In the genomic region with DNA sequence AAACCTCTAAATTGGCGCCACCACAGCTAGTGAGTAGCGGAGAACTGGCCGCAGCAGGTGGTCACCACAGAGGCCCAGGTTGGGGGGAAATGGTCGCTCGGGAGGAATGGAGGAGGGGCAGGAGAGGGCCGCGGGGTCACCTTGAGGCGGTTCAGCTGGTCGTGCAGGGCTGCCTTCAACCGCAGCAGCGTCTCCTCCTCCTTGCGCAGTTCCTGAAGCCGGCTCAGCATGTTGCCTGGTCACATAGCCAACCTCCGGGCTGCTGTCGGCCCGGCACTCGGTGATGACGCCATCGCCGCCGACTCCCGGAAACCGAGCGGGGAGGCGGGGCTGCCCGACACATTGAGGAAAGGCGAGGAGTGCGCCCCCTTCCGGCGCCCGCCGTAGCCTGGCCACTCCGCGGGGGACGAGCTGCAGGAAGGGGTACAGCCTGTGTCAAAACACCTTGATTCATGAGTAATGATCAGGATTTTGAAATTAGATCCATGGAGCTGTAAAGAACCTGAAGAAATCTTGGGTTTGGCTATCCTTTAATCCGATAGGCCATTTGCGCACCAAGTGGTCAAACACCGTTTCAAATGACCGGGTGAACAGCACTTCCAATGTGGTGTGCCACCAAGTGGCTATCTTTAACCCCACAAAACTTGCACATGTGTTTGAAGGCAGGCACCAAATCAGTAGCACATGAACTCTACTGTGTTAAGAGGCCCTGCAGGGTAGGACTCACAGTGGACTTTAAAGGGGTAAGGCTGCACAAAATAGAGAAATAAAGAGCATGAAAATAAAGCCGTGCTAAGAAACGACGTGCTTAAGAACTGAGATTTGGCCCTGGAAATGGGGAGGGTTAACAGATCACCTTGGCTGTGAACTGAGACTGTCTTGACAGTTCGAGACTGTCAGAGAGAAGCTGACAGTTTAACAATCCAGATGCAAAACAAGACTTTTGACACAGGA, we compare ENCODE assay signal across 1 cellular context.
TF ChIP-seq lines count a peak whose summit lies in the region.

A gene with protein sequence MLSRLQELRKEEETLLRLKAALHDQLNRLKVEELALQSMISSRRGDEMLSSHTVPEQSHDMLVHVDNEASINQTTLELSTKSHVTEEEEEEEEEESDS (minus strand): TSS at position 261 of the 954 bp plus-strand sequence. CDS start 31 bp downstream, at position 230.

TF ChIP-seq in GM12878, 131 proteins besides CTCF, POLR2A, EP300 and RAD21 (continued from another document and continues in another):
- TF ChIP-seq, protein P1, sequence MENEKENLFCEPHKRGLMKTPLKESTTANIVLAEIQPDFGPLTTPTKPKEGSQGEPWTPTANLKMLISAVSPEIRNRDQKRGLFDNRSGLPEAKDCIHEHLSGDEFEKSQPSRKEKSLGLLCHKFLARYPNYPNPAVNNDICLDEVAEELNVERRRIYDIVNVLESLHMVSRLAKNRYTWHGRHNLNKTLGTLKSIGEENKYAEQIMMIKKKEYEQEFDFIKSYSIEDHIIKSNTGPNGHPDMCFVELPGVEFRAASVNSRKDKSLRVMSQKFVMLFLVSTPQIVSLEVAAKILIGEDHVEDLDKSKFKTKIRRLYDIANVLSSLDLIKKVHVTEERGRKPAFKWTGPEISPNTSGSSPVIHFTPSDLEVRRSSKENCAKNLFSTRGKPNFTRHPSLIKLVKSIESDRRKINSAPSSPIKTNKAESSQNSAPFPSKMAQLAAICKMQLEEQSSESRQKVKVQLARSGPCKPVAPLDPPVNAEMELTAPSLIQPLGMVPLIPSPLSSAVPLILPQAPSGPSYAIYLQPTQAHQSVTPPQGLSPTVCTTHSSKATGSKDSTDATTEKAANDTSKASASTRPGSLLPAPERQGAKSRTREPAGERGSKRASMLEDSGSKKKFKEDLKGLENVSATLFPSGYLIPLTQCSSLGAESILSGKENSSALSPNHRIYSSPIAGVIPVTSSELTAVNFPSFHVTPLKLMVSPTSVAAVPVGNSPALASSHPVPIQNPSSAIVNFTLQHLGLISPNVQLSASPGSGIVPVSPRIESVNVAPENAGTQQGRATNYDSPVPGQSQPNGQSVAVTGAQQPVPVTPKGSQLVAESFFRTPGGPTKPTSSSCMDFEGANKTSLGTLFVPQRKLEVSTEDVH (IDR thresholded peaks at IDR 0.05; ENCODE audit: low read depth, partially characterized antibody) = peak; percentile 76
- 0 out of 2 replicates have a peak, but pooled peaks have one; percentile 14 for TF ChIP-seq ZNF217 (IDR thresholded peaks at IDR 0.05)
- TF ChIP-seq CREB1 (IDR thresholded peaks at IDR 0.05; ENCODE audit: low read depth) = peak; percentile 99
- TF ChIP-seq ZNF274 (IDR thresholded peaks at IDR 0.05; ENCODE audit: insufficient read depth, insufficient read length) = no peak
- no peak for TF ChIP-seq KAT2A (conservative IDR thresholded peaks at IDR 0.05; ENCODE audit: control insufficient read depth, low read depth, low read length)
- peak; percentile 96 for TF ChIP-seq PML (IDR thresholded peaks at IDR 0.05; ENCODE audit: low read length)
- TF ChIP-seq, protein P2, sequence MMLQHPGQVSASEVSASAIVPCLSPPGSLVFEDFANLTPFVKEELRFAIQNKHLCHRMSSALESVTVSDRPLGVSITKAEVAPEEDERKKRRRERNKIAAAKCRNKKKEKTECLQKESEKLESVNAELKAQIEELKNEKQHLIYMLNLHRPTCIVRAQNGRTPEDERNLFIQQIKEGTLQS (IDR thresholded peaks at IDR 0.05; ENCODE audit: borderline replicate concordance, extremely low read depth, low read depth, low read length) = peak; percentile 78; the same call in 1 of the 2 replicates
- TF ChIP-seq, protein P3, sequence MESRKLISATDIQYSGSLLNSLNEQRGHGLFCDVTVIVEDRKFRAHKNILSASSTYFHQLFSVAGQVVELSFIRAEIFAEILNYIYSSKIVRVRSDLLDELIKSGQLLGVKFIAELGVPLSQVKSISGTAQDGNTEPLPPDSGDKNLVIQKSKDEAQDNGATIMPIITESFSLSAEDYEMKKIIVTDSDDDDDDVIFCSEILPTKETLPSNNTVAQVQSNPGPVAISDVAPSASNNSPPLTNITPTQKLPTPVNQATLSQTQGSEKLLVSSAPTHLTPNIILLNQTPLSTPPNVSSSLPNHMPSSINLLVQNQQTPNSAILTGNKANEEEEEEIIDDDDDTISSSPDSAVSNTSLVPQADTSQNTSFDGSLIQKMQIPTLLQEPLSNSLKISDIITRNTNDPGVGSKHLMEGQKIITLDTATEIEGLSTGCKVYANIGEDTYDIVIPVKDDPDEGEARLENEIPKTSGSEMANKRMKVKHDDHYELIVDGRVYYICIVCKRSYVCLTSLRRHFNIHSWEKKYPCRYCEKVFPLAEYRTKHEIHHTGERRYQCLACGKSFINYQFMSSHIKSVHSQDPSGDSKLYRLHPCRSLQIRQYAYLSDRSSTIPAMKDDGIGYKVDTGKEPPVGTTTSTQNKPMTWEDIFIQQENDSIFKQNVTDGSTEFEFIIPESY (IDR thresholded peaks at IDR 0.05) = no peak
- no peak for TF ChIP-seq BRCA1 (IDR thresholded peaks at IDR 0.05; ENCODE audit: low read depth, low read length)
- TF ChIP-seq, protein P4, sequence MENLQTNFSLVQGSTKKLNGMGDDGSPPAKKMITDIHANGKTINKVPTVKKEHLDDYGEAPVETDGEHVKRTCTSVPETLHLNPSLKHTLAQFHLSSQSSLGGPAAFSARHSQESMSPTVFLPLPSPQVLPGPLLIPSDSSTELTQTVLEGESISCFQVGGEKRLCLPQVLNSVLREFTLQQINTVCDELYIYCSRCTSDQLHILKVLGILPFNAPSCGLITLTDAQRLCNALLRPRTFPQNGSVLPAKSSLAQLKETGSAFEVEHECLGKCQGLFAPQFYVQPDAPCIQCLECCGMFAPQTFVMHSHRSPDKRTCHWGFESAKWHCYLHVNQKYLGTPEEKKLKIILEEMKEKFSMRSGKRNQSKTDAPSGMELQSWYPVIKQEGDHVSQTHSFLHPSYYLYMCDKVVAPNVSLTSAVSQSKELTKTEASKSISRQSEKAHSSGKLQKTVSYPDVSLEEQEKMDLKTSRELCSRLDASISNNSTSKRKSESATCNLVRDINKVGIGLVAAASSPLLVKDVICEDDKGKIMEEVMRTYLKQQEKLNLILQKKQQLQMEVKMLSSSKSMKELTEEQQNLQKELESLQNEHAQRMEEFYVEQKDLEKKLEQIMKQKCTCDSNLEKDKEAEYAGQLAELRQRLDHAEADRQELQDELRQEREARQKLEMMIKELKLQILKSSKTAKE (IDR thresholded peaks at IDR 0.05; ENCODE audit: low read depth, poor library complexity, severe bottlenecking) = peak; percentile 56
- no peak for TF ChIP-seq CHD4 (IDR thresholded peaks at IDR 0.05)
- TF ChIP-seq, protein P5, sequence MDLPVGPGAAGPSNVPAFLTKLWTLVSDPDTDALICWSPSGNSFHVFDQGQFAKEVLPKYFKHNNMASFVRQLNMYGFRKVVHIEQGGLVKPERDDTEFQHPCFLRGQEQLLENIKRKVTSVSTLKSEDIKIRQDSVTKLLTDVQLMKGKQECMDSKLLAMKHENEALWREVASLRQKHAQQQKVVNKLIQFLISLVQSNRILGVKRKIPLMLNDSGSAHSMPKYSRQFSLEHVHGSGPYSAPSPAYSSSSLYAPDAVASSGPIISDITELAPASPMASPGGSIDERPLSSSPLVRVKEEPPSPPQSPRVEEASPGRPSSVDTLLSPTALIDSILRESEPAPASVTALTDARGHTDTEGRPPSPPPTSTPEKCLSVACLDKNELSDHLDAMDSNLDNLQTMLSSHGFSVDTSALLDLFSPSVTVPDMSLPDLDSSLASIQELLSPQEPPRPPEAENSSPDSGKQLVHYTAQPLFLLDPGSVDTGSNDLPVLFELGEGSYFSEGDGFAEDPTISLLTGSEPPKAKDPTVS (IDR thresholded peaks at IDR 0.05; ENCODE audit: low read depth, low read length) = no peak
- peak; percentile 91 for TF ChIP-seq SMAD5 (IDR thresholded peaks at IDR 0.05; ENCODE audit: low read depth)
- TF ChIP-seq NFIC (IDR thresholded peaks at IDR 0.05; ENCODE audit: low read depth, low read length) = peak; percentile 25; the same call in 1 of the 2 replicates
- TF ChIP-seq ZSCAN29 (IDR thresholded peaks at IDR 0.05) = 0 out of 2 replicates have a peak, but pooled peaks have one; percentile 7
- TF ChIP-seq FOS (IDR thresholded peaks at IDR 0.05; ENCODE audit: borderline replicate concordance, extremely low read depth, insufficient read length) = no peak
- TF ChIP-seq ZZZ3 (IDR thresholded peaks at IDR 0.05; ENCODE audit: control insufficient read depth, insufficient read length, low read depth) = no peak
- TF ChIP-seq, protein P6, sequence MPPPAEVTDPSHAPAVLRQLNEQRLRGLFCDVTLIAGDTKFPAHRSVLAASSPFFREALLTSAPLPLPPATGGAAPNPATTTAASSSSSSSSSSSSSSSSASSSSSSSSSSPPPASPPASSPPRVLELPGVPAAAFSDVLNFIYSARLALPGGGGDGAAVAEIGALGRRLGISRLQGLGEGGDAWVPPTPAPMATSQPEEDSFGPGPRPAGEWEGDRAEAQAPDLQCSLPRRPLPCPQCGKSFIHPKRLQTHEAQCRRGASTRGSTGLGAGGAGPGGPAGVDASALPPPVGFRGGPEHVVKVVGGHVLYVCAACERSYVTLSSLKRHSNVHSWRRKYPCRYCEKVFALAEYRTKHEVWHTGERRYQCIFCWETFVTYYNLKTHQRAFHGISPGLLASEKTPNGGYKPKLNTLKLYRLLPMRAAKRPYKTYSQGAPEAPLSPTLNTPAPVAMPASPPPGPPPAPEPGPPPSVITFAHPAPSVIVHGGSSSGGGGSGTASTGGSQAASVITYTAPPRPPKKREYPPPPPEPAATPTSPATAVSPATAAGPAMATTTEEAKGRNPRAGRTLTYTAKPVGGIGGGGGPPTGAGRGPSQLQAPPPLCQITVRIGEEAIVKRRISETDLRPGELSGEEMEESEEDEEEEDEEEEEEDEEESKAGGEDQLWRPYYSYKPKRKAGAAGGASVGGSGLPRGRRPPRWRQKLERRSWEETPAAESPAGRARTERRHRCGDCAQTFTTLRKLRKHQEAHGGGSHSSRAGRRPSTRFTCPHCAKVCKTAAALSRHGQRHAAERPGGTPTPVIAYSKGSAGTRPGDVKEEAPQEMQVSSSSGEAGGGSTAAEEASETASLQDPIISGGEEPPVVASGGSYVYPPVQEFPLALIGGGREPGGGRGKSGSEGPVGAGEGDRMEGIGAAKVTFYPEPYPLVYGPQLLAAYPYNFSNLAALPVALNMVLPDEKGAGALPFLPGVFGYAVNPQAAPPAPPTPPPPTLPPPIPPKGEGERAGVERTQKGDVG (CRISPR knock-in tag; IDR thresholded peaks at IDR 0.05) = no peak
- TF ChIP-seq SRF (IDR thresholded peaks at IDR 0.05; ENCODE audit: low read depth in 2 of 2, low read length in 2 of 2) = peak in 1 of 2 experiments; percentile 73; a peak in 1 of 4 replicates
- TF ChIP-seq KDM1A (IDR thresholded peaks at IDR 0.05; ENCODE audit: borderline replicate concordance) = no peak
- TF ChIP-seq NR2F1 (conservative IDR thresholded peaks at IDR 0.05) = peak; percentile 71
- TF ChIP-seq, protein P7, sequence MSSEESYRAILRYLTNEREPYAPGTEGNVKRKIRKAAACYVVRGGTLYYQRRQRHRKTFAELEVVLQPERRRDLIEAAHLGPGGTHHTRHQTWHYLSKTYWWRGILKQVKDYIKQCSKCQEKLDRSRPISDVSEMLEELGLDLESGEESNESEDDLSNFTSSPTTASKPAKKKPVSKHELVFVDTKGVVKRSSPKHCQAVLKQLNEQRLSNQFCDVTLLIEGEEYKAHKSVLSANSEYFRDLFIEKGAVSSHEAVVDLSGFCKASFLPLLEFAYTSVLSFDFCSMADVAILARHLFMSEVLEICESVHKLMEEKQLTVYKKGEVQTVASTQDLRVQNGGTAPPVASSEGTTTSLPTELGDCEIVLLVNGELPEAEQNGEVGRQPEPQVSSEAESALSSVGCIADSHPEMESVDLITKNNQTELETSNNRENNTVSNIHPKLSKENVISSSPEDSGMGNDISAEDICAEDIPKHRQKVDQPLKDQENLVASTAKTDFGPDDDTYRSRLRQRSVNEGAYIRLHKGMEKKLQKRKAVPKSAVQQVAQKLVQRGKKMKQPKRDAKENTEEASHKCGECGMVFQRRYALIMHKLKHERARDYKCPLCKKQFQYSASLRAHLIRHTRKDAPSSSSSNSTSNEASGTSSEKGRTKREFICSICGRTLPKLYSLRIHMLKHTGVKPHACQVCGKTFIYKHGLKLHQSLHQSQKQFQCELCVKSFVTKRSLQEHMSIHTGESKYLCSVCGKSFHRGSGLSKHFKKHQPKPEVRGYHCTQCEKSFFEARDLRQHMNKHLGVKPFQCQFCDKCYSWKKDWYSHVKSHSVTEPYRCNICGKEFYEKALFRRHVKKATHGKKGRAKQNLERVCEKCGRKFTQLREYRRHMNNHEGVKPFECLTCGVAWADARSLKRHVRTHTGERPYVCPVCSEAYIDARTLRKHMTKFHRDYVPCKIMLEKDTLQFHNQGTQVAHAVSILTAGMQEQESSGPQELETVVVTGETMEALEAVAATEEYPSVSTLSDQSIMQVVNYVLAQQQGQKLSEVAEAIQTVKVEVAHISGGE (CRISPR knock-in tag; IDR thresholded peaks at IDR 0.05) = no peak
- TF ChIP-seq SIN3A (IDR thresholded peaks at IDR 0.05; ENCODE audit: low read depth, low read length) = peak; percentile 96
- peak; percentile 74 for TF ChIP-seq HCFC1 (IDR thresholded peaks at IDR 0.05; ENCODE audit: low read length)
- TF ChIP-seq, protein P8, sequence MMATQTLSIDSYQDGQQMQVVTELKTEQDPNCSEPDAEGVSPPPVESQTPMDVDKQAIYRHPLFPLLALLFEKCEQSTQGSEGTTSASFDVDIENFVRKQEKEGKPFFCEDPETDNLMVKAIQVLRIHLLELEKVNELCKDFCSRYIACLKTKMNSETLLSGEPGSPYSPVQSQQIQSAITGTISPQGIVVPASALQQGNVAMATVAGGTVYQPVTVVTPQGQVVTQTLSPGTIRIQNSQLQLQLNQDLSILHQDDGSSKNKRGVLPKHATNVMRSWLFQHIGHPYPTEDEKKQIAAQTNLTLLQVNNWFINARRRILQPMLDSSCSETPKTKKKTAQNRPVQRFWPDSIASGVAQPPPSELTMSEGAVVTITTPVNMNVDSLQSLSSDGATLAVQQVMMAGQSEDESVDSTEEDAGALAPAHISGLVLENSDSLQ (IDR thresholded peaks at IDR 0.05) = peak; percentile 20; the same call in 1 of the 2 replicates
- 0 out of 2 replicates have a peak, but pooled peaks have one; percentile 76 for TF ChIP-seq HDGF (IDR thresholded peaks at IDR 0.05)
- TF ChIP-seq RELA (IDR thresholded peaks at IDR 0.05; ENCODE audit: borderline replicate concordance, partially characterized antibody) = no peak
- TF ChIP-seq TCF12 (IDR thresholded peaks at IDR 0.05; ENCODE audit: low read depth, low read length) = peak; percentile 33; the same call in 1 of the 2 replicates
- TF ChIP-seq ASH2L (IDR thresholded peaks at IDR 0.05; ENCODE audit: borderline replicate concordance, low read depth) = no peak
- TF ChIP-seq FOXK2 (IDR thresholded peaks at IDR 0.05) = peak; percentile 84
- TF ChIP-seq, protein P9, sequence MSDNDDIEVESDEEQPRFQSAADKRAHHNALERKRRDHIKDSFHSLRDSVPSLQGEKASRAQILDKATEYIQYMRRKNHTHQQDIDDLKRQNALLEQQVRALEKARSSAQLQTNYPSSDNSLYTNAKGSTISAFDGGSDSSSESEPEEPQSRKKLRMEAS (IDR thresholded peaks at IDR 0.05; ENCODE audit: low read depth, low read length) = peak; percentile 93
- peak; percentile 80; the same call in 1 of the 2 replicates for TF ChIP-seq ZNF207 (IDR thresholded peaks at IDR 0.05; ENCODE audit: borderline replicate concordance)
- peak; percentile 99 for TF ChIP-seq CREM (IDR thresholded peaks at IDR 0.05; ENCODE audit: low read depth)
